ENCODE assay signal across 8 cellular contexts in the genomic region with DNA sequence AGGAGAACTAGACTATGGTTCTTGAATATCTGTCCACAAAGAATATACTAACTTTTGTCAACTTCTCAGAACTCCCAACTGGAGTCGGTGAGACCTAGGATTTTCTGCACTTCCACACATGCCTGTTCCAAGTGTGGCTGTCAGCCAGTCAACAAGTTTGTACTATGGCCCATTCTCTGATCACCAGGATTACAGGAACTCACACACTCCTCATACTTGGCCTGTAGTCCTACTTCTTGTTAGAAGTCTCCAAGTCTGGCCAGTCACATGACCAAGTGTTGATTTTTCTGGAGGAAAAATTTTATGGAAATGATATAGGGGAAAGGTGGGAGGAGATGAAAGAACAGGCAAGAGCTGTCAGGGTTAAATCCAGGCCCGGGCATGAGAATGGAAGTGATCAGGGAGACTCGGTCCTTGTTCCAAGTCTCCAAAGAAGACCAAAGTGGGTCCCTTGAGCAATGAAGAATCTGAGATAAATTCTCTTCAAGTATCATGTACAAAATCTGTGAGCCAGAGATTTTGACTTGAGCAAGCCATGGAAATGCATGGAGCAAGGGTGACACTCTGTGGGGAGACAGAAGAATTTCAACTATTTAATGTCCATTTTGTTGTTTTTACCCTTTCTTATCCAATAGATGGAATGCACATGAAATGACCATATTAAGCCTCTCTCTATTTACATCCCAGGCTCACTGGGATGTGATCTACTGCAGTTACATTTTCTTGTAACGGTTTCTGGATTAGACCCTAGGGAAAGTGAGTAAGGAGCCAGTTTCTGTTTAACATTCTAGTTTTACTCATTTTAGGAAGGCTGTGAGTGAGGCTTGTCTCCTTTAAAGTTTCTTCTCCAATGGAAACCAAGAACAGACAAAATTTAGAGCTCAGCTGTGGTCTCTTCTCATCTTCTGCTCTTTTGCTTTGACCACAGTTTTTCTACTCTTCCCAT.
DNase-seq lines count a peak whose midpoint lies in the region; ATAC-seq, FAIRE-seq and TF ChIP-seq lines count a peak whose summit lies in the region.

No MANE protein-coding gene starts in this region.

- H3K9me3 ChIP-seq in right atrium auricular region (no peaks in the 10 kb centered on the region), testis (no peaks in the 10 kb centered on the region), mucosa of descending colon (no peaks in the 10 kb centered on the region)

- H3K27ac ChIP-seq in right atrium auricular region (no peak overlapping the region), testis (no peak overlapping the region)

- ATAC-seq in GM18870 (IDR thresholded peaks at IDR 0.05; ENCODE audit: unreplicated experiment) (no peak), HG02938 (IDR thresholded peaks at IDR 0.05; ENCODE audit: unreplicated experiment) (no peak), mucosa of descending colon (no peak)

- H3K36me3 ChIP-seq in right atrium auricular region (no peaks in the 10 kb centered on the region), testis (ENCODE audit: low read depth, missing control alignments) (no peaks in the 10 kb centered on the region), mucosa of descending colon (ENCODE audit: low read depth) (no peaks in the 10 kb centered on the region)

- H3K4me1 ChIP-seq in right atrium auricular region (peaks cover 0 to 10% of the 10 kb centered on the region in 2 donors), testis (no peaks in the 10 kb centered on the region), mucosa of descending colon (ENCODE audit: low read depth) (no peaks in the 10 kb centered on the region)

- WGBS in testis, 2 donors = 43 to 50% methylated on average over 4 of the region's 4 CpGs

- H3K4me3 ChIP-seq in right atrium auricular region = no peak overlapping the region
- no peak overlapping the region for H3K4me3 ChIP-seq in testis
- no peak overlapping the region for H3K4me3 ChIP-seq in mucosa of descending colon

- H3K27me3 ChIP-seq in right atrium auricular region (no peaks in the 10 kb centered on the region), testis (no peaks in the 10 kb centered on the region)

- intact Hi-C loops in testis (cut with DNase I; ENCODE audit: low total_unique reads) (loop anchor here (10.0 kb wide), 1 partner anchor 269 kb away; no protein-coding TSS in a partner anchor), mucosa of descending colon (cut with DNase I, micrococcal nuclease) (loop anchor here in 1 of 2 donors (10.0 kb wide), 1 partner anchor 289 kb away; no protein-coding TSS in a partner anchor)

- DNase-seq in DMS 273 (lab: John Stamatoyannopoulos, UW; ENCODE audit: unreplicated experiment) (peak; percentile 77), LoVo (ENCODE audit: low spot score) (peak; percentile 3), right atrium auricular region (ENCODE audit: low spot score) (no peak), testis (peak; percentile 28), mucosa of descending colon (no peak)

- FAIRE-seq in TTC549 (lab: Jason Lieb, UNC) = peak; percentile 65

- TF ChIP-seq CTCF in right atrium auricular region (IDR thresholded peaks at IDR 0.05) = peak; percentile 45 to 78
- TF ChIP-seq CTCF in testis (IDR thresholded peaks at IDR 0.05) = peak; percentile 46 to 81 (median 58)
- TF ChIP-seq CTCF in mucosa of descending colon (IDR thresholded peaks at IDR 0.05) = no peak

- TF ChIP-seq POLR2A in testis (IDR thresholded peaks at IDR 0.05) = no peak

Comparison
In these comparisons a context has a peak if more than half of its experiments do, and no peak if none do; other contexts are left out.
1. DNase-seq: peak in DMS 273 (single experiment), LoVo (single experiment) and testis (single experiment); none in right atrium auricular region (single experiment) and mucosa of descending colon (0 of 3).